12 cellular contexts compared by ENCODE assay signal in the genomic region with DNA sequence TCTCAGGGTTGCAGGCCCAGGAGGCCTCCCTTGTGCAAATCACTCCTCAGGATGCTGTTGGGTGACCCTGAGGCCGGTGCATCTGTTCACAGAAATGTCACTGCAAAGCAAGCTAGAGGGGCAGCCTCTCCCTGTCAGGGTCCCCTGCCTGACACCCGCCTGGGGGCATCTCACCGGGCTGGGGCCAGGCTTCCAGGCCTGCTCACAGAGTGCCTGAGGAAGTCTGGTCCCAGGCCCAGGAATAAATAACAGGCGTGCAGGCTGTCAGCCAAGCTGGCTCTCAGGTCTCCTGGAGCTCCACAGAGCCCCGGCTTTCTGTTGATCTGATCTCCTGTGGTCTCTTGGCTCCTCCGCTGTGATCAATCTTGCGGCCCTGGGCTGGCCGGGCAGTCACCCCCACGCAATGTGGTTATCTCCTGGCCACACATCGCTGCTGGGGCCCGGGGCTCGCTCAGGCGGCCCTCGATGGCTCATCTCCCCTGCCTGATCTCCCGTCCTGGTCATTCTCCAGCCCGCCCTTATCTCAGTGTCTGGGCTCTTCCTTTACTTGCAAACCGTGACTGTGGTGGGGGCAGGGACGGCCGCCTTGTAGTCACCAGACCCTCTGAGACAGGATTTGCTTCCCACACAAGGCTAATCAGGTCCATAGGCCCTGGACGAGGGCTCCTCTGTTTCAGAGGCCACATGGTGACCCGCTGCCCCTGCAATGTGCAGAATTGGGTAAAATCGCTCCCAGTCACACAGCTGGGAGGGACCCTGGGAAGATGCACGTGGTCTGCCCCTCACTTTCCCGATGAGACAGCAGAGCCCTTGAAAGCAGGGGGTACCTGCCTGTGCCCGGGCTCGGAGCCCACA.
A peak's percentile ranks its signal among the peaks of the same experiment; 100 is the strongest.
DNase-seq lines count a peak whose midpoint lies in the region; ATAC-seq and TF ChIP-seq lines count a peak whose summit lies in the region.
"Had no signal": no experiment of that assay in that cellular context is flagged by ENCODE, and none has a peak within 500 bp of the region (broad histone marks: within the 10 kb centered on the region; RNA-seq: fewer than 3 reads in every experiment).

No MANE protein-coding gene starts in this region.

- H3K9me2 ChIP-seq in GM23248 (ENCODE audit: insufficient read depth), result no peaks in the 10 kb centered on the region

- H3K27ac ChIP-seq in GM23248 (peak overlapping the region; percentile 57), muscle layer of colon (ENCODE audit: low read depth, low read length) (peak overlapping the region; percentile 71)
- H3K27ac ChIP-seq: colonic mucosa had no signal

- H4K20me1 ChIP-seq in GM23248 (ENCODE audit: insufficient read depth), result no peaks in the 10 kb centered on the region

- in situ Hi-C loops in GM23248 (cut with MboI), result no loop called here

- peak; percentile 44 for DNase-seq in GM23248
- peak; percentile 19 for DNase-seq in RPMI7951 (ENCODE audit: low read depth)
- DNase-seq in erythroblast (lab: John Stamatoyannopoulos, UW), result peak; percentile 93 to 98
- DNase-seq in AML-193 (lab: John Stamatoyannopoulos, UW), result no peak
- DNase-seq in hepatic stellate cell (ENCODE audit: low spot score), result no peak
- DNase-seq: activated CD4-positive, alpha-beta T cell treated with anti-CD3 and anti-CD28 coated beads, Interleukin-2, amount 50 U/mL, for 1 hour; activated gamma-delta T cell treated with Interleukin-2 at 50 U/mL for 16 hours; colonic mucosa; NCI-H748 treated with DMSO at 0.1 percent for 48 hours had no signal

- ATAC-seq in GM18867 (IDR thresholded peaks at IDR 0.05; ENCODE audit: unreplicated experiment) (no peak), HG02763 (IDR thresholded peaks at IDR 0.05; ENCODE audit: unreplicated experiment) (no peak)

- H3K4me3 ChIP-seq in GM23248, result no peak overlapping the region
- H3K4me3 ChIP-seq in muscle layer of colon (ENCODE audit: low read depth in 1 of 2, low read length in 2 of 2), result no peak overlapping the region
- H3K4me3 ChIP-seq: colonic mucosa had no signal

- H3K27me3 ChIP-seq in GM23248 (replicated peaks; ENCODE audit: insufficient read depth) (no peaks in the 10 kb centered on the region), muscle layer of colon (ENCODE audit: control insufficient read depth in 1 of 2, insufficient read depth in 2 of 2, low read length in 2 of 2) (no peaks in the 10 kb centered on the region)
- H3K27me3 ChIP-seq: colonic mucosa had no signal

- H3K36me3 ChIP-seq in GM23248 (ENCODE audit: low read depth), result no peaks in the 10 kb centered on the region
- H3K36me3 ChIP-seq in muscle layer of colon (ENCODE audit: insufficient read depth, low read length), result no peaks in the 10 kb centered on the region
- H3K36me3 ChIP-seq: colonic mucosa had no signal

- no peak overlapping the region for H2AFZ ChIP-seq in GM23248

- 42 to 43% methylated on average over 24 to 25 of the region's 26 CpGs for WGBS in GM23248 (ENCODE audit: low coverage in 1 of 2, low lambda C conversion rate in 2 of 2, missing lambda C conversion rate in 2 of 2), 2 experiments

- H3F3A ChIP-seq in GM23248 (ENCODE audit: insufficient read depth), result peaks cover 9% of the 10 kb centered on the region

- peaks cover 93% of the 10 kb centered on the region for H3K79me2 ChIP-seq in GM23248 (ENCODE audit: insufficient read depth)

- H3K4me1 ChIP-seq in GM23248 (ENCODE audit: insufficient read depth) (peaks cover 26% of the 10 kb centered on the region), muscle layer of colon (ENCODE audit: insufficient read depth, low read length) (peaks cover 57% of the 10 kb centered on the region)
- H3K4me1 ChIP-seq: colonic mucosa had no signal

- H3K9ac ChIP-seq in GM23248, result peak overlapping the region; percentile 50
- no peak overlapping the region for H3K9ac ChIP-seq in muscle layer of colon (ENCODE audit: low read length)

- H3K9me3 ChIP-seq in GM23248 (ENCODE audit: low read depth), result no peaks in the 10 kb centered on the region
- no peaks in the 10 kb centered on the region for H3K9me3 ChIP-seq in muscle layer of colon (ENCODE audit: low read length)
- H3K9me3 ChIP-seq: colonic mucosa had no signal

- peak overlapping the region; percentile 25 for H3K4me2 ChIP-seq in GM23248 (ENCODE audit: unreplicated experiment)

- TF ChIP-seq POLR2A in erythroblast (IDR thresholded peaks at IDR 0.05; ENCODE audit: low read length), result peak; percentile 49

Comparison
In these comparisons a context has a peak if more than half of its experiments do, and no peak if none do; other contexts are left out.
1. DNase-seq: peak in GM23248 (single experiment), RPMI7951 (single experiment) and erythroblast (2 of 2); none in AML-193 (0 of 2) and hepatic stellate cell (single experiment).